8 cellular contexts compared by ENCODE assay signal in the genomic region with DNA sequence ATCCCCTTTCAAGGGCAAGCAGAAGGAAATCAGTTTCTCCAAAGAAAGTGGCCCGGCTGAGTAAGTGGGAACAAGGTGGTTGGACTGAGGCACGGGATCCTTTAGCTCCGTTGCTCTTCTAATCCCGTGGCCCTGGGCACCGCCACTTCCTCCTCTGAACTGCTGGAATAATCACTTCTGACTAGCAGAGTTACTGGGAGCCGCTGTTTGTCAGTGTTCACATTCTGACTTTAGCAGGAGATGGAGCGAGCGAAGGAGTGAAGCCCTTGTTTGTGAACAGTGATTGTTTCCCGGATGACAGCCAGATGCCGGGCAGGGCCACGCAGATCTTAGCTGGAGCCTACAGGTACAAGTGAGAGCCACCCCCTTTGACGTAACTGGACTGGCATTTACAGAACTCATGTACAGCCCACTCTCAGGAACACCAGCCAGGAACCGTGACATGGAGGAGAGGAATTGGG. TPM values are rescaled to one million over a fixed set of nuclear protein-coding genes. Genes with fewer than 3 reads are reported as not detected.
DNase-seq lines count a peak whose midpoint lies in the region; ATAC-seq, FAIRE-seq and TF ChIP-seq lines count a peak whose summit lies in the region.

No MANE protein-coding gene starts in this region.

- H3K4me3 Mint-ChIP-seq in HFFc6, result peak overlapping the region; percentile 87
- peak overlapping the region; percentile 79 for H3K4me3 Mint-ChIP-seq in activated B cell treated with CpG ODN at 0.5 μM for 24 hours
- H3K4me3 Mint-ChIP-seq in glutamatergic neuron (ENCODE audit: unreplicated experiment), result peak overlapping the region; percentile 91

- DNase-seq in Ammon's horn (ENCODE audit: low spot score) (peak; percentile 49), HFFc6 (peak; percentile 13), activated B cell treated with CpG ODN at 0.5 μM for 24 hours (no peak), glutamatergic neuron (no peak), pancreas (peak in 5 of 6 donors; percentile 33 to 63 (median 37))

- peaks cover 0 to 15% (median 0%) of the 10 kb centered on the region in 3 donors for H3K4me1 ChIP-seq in pancreas

- ATAC-seq in activated B cell treated with CpG ODN at 0.5 μM for 24 hours (ENCODE audit: low read depth) (no peak), pancreas (peak in 3 of 4 donors; percentile 14 to 45 (median 26)), GM21381 (IDR thresholded peaks at IDR 0.05; ENCODE audit: unreplicated experiment) (no peak), GM21360 (IDR thresholded peaks at IDR 0.05; ENCODE audit: unreplicated experiment) (no peak), GM18858 (IDR thresholded peaks at IDR 0.05; ENCODE audit: unreplicated experiment) (no peak)

- H3K4me1 Mint-ChIP-seq in HFFc6 (ENCODE audit: low read depth) (peaks cover 52% of the 10 kb centered on the region), activated B cell treated with CpG ODN at 0.5 μM for 24 hours (peaks cover 20% of the 10 kb centered on the region), glutamatergic neuron (ENCODE audit: low read depth, unreplicated experiment) (peaks cover 48% of the 10 kb centered on the region)

- no peak for FAIRE-seq in pancreas (lab: Jason Lieb, UNC)

- CTCF ChIA-PET in activated B cell treated with CpG ODN at 0.5 μM for 24 hours (lab: Charles Lee), result no interaction called here

- TF ChIP-seq CTCF in HFFc6 (IDR thresholded peaks at IDR 0.05) (no peak), activated B cell treated with CpG ODN at 0.5 μM for 24 hours (IDR thresholded peaks at IDR 0.05) (no peak), glutamatergic neuron (IDR thresholded peaks at IDR 0.05; ENCODE audit: partially characterized antibody, unreplicated experiment) (no peak), pancreas (IDR thresholded peaks at IDR 0.05) (no peak)

- H3K9me3 Mint-ChIP-seq in HFFc6 (no peaks in the 10 kb centered on the region), activated B cell treated with CpG ODN at 0.5 μM for 24 hours (no peaks in the 10 kb centered on the region), glutamatergic neuron (ENCODE audit: unreplicated experiment) (peaks cover 24% of the 10 kb centered on the region)

- no peaks in the 10 kb centered on the region for H3K9me3 ChIP-seq in pancreas

- no peaks in the 10 kb centered on the region for H3K27me3 ChIP-seq in pancreas

- peak overlapping the region; percentile 76 for H3K27ac Mint-ChIP-seq in HFFc6
- H3K27ac Mint-ChIP-seq in activated B cell treated with CpG ODN at 0.5 μM for 24 hours, result peak overlapping the region; percentile 24
- peak overlapping the region; percentile 82 for H3K27ac Mint-ChIP-seq in glutamatergic neuron (ENCODE audit: unreplicated experiment)

- no peaks in the 10 kb centered on the region for H3K36me3 ChIP-seq in pancreas

- H3K36me3 Mint-ChIP-seq in HFFc6 (ENCODE audit: low read depth), result peaks cover 11% of the 10 kb centered on the region; the same call in 1 of the 2 replicates
- peaks cover 9% of the 10 kb centered on the region for H3K36me3 Mint-ChIP-seq in activated B cell treated with CpG ODN at 0.5 μM for 24 hours (ENCODE audit: low read depth)
- H3K36me3 Mint-ChIP-seq in glutamatergic neuron (ENCODE audit: unreplicated experiment), result peaks cover 7% of the 10 kb centered on the region

- H3K27me3 Mint-ChIP-seq in HFFc6 (ENCODE audit: insufficient read depth) (0 out of 2 replicates have a peak, but pooled peaks cover 3% of the 10 kb centered on the region), activated B cell treated with CpG ODN at 0.5 μM for 24 hours (no peaks in the 10 kb centered on the region), glutamatergic neuron (ENCODE audit: unreplicated experiment) (peaks cover 32% of the 10 kb centered on the region)

- intact Hi-C loops in activated B cell treated with CpG ODN at 0.5 μM for 24 hours (cut with micrococcal nuclease), result loop anchor here (5.0 kb wide), 2 partner anchors 39 to 401 kb away; a partner anchor contains a TSS
- intact Hi-C loops in pancreas (cut with DNase I), result no loop called here

- POLR2A ChIA-PET in activated B cell treated with CpG ODN at 0.5 μM for 24 hours (lab: Charles Lee), result interaction anchor here (0.9 to 1.6 kb wide), 4 partner anchors 9 to 30 kb away, joined by 3 read pairs; no protein-coding TSS in a partner anchor

- 20 to 28% methylated on average over 13 of the region's 13 CpGs for WGBS in pancreas, 2 donors

- peak overlapping the region; percentile 72 to 97 (median 90) for H3K4me3 ChIP-seq in pancreas

- H3K27ac ChIP-seq in pancreas, result peak overlapping the region; percentile 70 to 86 (median 74)

RNA-seq across cellular contexts. Expression of a gene that starts 1.3 kb away (rescaled TPM):
- 10 to 100 TPM; 13.7 to 19.9 (median 17.1) TPM for total RNA-seq in HFFc6 (2021; fragmentation: NEBNext Ultra II Directional; extraction: Animal tissue kit (Norgen Biotek cat#: 25700))
- total RNA-seq in activated B cell treated with CpG ODN at 0.5 μM for 24 hours, result 15.0 and 21.2 TPM in 2 replicates
- total RNA-seq in glutamatergic neuron (ENCODE audit: unreplicated experiment), result 60.5 TPM
- total RNA-seq in pancreas, result 10 to 100 TPM; 16.7 to 24.4 (median 19.2) TPM
- 10 to 100 TPM; 11.4 to 18.7 TPM for polyA plus RNA-seq in pancreas

Comparison
In these comparisons a context has a peak if more than half of its experiments do, and no peak if none do; other contexts are left out.
1. DNase-seq: peak in Ammon's horn (single experiment), HFFc6 (single experiment) and pancreas (5 of 6); none in activated B cell treated with CpG ODN at 0.5 μM for 24 hours (single experiment) and glutamatergic neuron (single experiment).
2. H3K27ac Mint-ChIP-seq: peak in every context shown above with its lines; median percentile 82 in glutamatergic neuron; 76 in HFFc6; 24 in activated B cell treated with CpG ODN at 0.5 μM for 24 hours.
3. ATAC-seq: peak in pancreas (3 of 4); none in activated B cell treated with CpG ODN at 0.5 μM for 24 hours (single experiment), GM21381 (single experiment), GM21360 (single experiment) and GM18858 (single experiment).
4. Peak in every context shown above with its lines, with median percentiles within 50 percentile points of each other: H3K4me3 Mint-ChIP-seq.